Comparison of ENCODE assay signal across 13 cellular contexts in the genomic region with DNA sequence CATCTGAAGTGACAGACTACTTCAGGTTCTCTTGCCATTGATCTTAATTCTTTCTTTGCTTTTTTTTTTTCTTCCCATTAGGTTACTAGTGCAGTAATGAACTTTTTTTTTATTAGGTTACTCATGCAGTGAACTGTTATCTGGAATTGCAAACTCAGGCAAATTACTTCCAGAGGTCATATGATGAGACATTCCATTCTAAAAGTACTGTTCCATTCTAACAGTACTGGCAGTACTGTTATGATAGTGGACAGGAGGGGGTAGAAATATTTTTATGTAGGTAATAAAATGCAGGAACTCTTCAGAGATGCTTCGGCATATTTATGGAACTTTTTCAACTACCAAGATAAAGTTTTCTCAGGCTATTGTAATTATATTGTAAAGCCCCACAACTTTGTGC.
A peak's percentile ranks its signal among the peaks of the same experiment; 100 is the strongest.
DNase-seq lines count a peak whose midpoint lies in the region; ATAC-seq and TF ChIP-seq lines count a peak whose summit lies in the region.
"Had no signal": no experiment of that assay in that cellular context is flagged by ENCODE, and none has a peak within 500 bp of the region (broad histone marks: within the 10 kb centered on the region; RNA-seq: fewer than 3 reads in every experiment).

No MANE protein-coding gene starts in this region.

- DNase-seq in Right ventricle myocardium superior, result no peak
- DNase-seq in right atrium auricular region (ENCODE audit: low spot score), result no peak
- no peak for DNase-seq in heart left ventricle
- peak; percentile 17 for DNase-seq in kidney glomerular epithelial cell (lab: John Stamatoyannopoulos, UW)
- DNase-seq in SHP77 treated with DMSO at 0.1 percent for 48 hours (lab: John Stamatoyannopoulos, UW), result no peak
- no peak for DNase-seq in neuronal stem cell (ENCODE audit: low spot score)
- DNase-seq: CD8-positive, alpha-beta T cell; COR-L47; GF-D8; H9 had no signal

- ATAC-seq in Right ventricle myocardium superior (ENCODE audit: poor library complexity) (peak; percentile 90), heart left ventricle (peak; percentile 53 to 89 (median 69)), GM18517 (IDR thresholded peaks at IDR 0.05; ENCODE audit: unreplicated experiment) (no peak)
- ATAC-seq: CD8-positive, alpha-beta T cell; HepG2 had no signal

- H3K27me3 ChIP-seq in right atrium auricular region (no peaks in the 10 kb centered on the region), heart left ventricle (no peaks in the 10 kb centered on the region), neuronal stem cell (ENCODE audit: control insufficient read depth in 3 of 3, insufficient read depth in 3 of 3, low read depth in 1 of 3, low read length in 3 of 3) (no peaks in the 10 kb centered on the region)
- H3K27me3 ChIP-seq: BLaER1 treated with 17β-estradiol and CSF1 and Interleukin-3, amounts not matched to agents 10 nM and 100 nM had no signal

- H2BK5ac ChIP-seq in neuronal stem cell (ENCODE audit: low read length), result no peak overlapping the region

- H2BK120ac ChIP-seq in neuronal stem cell (ENCODE audit: low read depth, low read length), result no peak overlapping the region

- no peak overlapping the region for H4K91ac ChIP-seq in neuronal stem cell (ENCODE audit: low read depth, low read length, poor library complexity)

- no peak overlapping the region for H2BK12ac ChIP-seq in neuronal stem cell (ENCODE audit: low read length)

- H3K4me2 ChIP-seq in neuronal stem cell (ENCODE audit: insufficient read depth, low read length, poor library complexity, severe bottlenecking), result no peak overlapping the region
- H3K4me2 ChIP-seq: BLaER1 treated with 17β-estradiol and CSF1 and Interleukin-3, amounts not matched to agents 10 nM and 100 nM had no signal

- H3K4me1 ChIP-seq in right atrium auricular region, result no peaks in the 10 kb centered on the region
- H3K4me1 ChIP-seq in heart left ventricle, result peaks cover 0 to 6% (median 0%) of the 10 kb centered on the region in 12 donors
- peaks cover 0 to 4% of the 10 kb centered on the region in 2 donors for H3K4me1 ChIP-seq in neuronal stem cell (ENCODE audit: control insufficient read depth in 2 of 2, insufficient read depth in 1 of 2, low read depth in 1 of 2, low read length in 2 of 2)

- no peak overlapping the region for H3K23ac ChIP-seq in neuronal stem cell (ENCODE audit: low read depth, low read length, poor library complexity)

- H2BK15ac ChIP-seq in neuronal stem cell (ENCODE audit: low read length), result no peak overlapping the region

- no peak overlapping the region for H3K18ac ChIP-seq in neuronal stem cell (ENCODE audit: low read length)

- H3K14ac ChIP-seq in neuronal stem cell (ENCODE audit: low read length), result no peak overlapping the region

- H3K9me3 ChIP-seq in right atrium auricular region (no peaks in the 10 kb centered on the region), heart left ventricle (no peaks in the 10 kb centered on the region), neuronal stem cell (replicated peaks in 1 of 2; ENCODE audit: control insufficient read depth in 2 of 2, insufficient read depth in 1 of 2, low read depth in 1 of 2, low read length in 2 of 2) (peaks cover 0 to 4% of the 10 kb centered on the region in 2 donors)

- H3K4me3 ChIP-seq in right atrium auricular region, result no peak overlapping the region
- no peak overlapping the region for H3K4me3 ChIP-seq in heart left ventricle
- no peak overlapping the region for H3K4me3 ChIP-seq in neuronal stem cell (ENCODE audit: low read length in 2 of 2)
- H3K4me3 ChIP-seq: BLaER1 treated with 17β-estradiol and CSF1 and Interleukin-3, amounts not matched to agents 10 nM and 100 nM had no signal

- no peak overlapping the region for H3K9ac ChIP-seq in neuronal stem cell (ENCODE audit: low read depth, low read length, poor library complexity)
- H3K9ac ChIP-seq: BLaER1 treated with 17β-estradiol and CSF1 and Interleukin-3, amounts not matched to agents 10 nM and 100 nM had no signal

- no peaks in the 10 kb centered on the region for H3K79me1 ChIP-seq in neuronal stem cell (ENCODE audit: low read depth, low read length)

- intact Hi-C loops in Right ventricle myocardium superior (cut with DNase I), result no loop called here
- intact Hi-C loops in heart left ventricle (cut with DNase I), result loop anchor here in 4 of 10 donors (5.0 kb wide), 3 partner anchors 136 to 241 kb away; no protein-coding TSS in a partner anchor

- no peak overlapping the region for H4K8ac ChIP-seq in neuronal stem cell (ENCODE audit: low read depth, low read length)

- no peaks in the 10 kb centered on the region for H3K36me3 ChIP-seq in right atrium auricular region
- H3K36me3 ChIP-seq in heart left ventricle, result no peaks in the 10 kb centered on the region
- H3K36me3 ChIP-seq in neuronal stem cell (replicated peaks in 1 of 2; ENCODE audit: control insufficient read depth in 2 of 2, insufficient read depth in 2 of 2, low read length in 2 of 2), result no peaks in the 10 kb centered on the region
- H3K36me3 ChIP-seq: BLaER1 treated with 17β-estradiol and CSF1 and Interleukin-3, amounts not matched to agents 10 nM and 100 nM had no signal

- no peak overlapping the region for H3K4ac ChIP-seq in neuronal stem cell (ENCODE audit: low read length)

- no peak for TF ChIP-seq POLR2A in heart left ventricle (IDR thresholded peaks at IDR 0.05)

- 48 to 63% (median 55%) methylated on average over 1 of the region's 1 CpG for WGBS in heart left ventricle, 4 donors
- no CpG with 5 or more reads among the region's 1 CpG for WGBS in neuronal stem cell (ENCODE audit: extremely low coverage in 2 of 2, insufficient read length in 2 of 2, insufficient replicate concordance in 1 of 2), 2 donors

- H2AK5ac ChIP-seq in neuronal stem cell (ENCODE audit: low read depth, low read length), result no peak overlapping the region

- TF ChIP-seq CTCF in right atrium auricular region (IDR thresholded peaks at IDR 0.05), result no peak
- TF ChIP-seq CTCF in heart left ventricle (IDR thresholded peaks at IDR 0.05), result no peak

- H2AFZ ChIP-seq in neuronal stem cell (ENCODE audit: low read length), result no peak overlapping the region

- H3K27ac ChIP-seq in right atrium auricular region, result no peak overlapping the region
- no peak overlapping the region for H3K27ac ChIP-seq in heart left ventricle
- H3K27ac ChIP-seq in neuronal stem cell (replicated peaks; ENCODE audit: low read length), result no peak overlapping the region
- H3K27ac ChIP-seq: BLaER1 treated with 17β-estradiol and CSF1 and Interleukin-3, amounts not matched to agents 10 nM and 100 nM had no signal
